27 cellular contexts compared by ENCODE assay signal in the genomic region with DNA sequence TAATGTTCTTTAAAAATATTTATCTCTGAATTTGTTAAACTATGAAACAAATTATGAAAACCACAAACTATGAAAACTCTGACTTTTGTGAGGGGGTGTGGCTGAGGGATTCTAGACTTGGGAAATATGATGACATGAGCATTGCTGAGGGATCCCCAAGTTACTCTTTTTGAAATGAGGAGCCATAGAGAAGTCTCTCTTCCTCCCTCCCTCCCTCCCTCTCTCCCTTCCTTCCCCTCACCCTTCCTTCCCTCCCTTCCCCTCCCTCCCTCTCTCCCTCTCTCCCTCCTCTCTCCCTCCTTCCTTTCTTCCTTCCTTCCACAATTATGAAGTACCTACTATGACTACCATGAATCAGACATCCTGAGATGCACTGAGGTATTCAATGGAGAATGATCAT.
"Had no signal": no experiment of that assay in that cellular context is flagged by ENCODE, and none has a peak within 500 bp of the region (broad histone marks: within the 10 kb centered on the region; RNA-seq: fewer than 3 reads in every experiment).

No MANE protein-coding gene starts in this region.

- H3K27me3 ChIP-seq: stomach, suprapubic skin, testis, thyroid gland, tibial artery, tibial nerve, transverse colon, upper lobe of left lung, upper lobe of right lung, vagina had no signal

- H3K36me3 ChIP-seq: stomach, suprapubic skin, thoracic aorta, thyroid gland, tibial artery, tibial nerve, transverse colon, upper lobe of left lung, upper lobe of right lung, uterus, vagina had no signal

- ATAC-seq: stimulated activated effector memory CD8-positive, alpha-beta T cell treated with anti-CD3 and anti-CD28 coated beads, Interleukin-12 subunit alpha, Interleukin-12 subunit beta, amount 100 ng/mL, for 72 hours; stimulated activated memory B cell treated with anti-CD40 and anti-IgM and Interleukin-4, amounts not matched to agents 10 μg/mL and 1 μg/mL and 100 μg/mL, for 72 hours; stimulated activated naive B cell treated with anti-CD40 and anti-IgM and Interleukin-4, amounts not matched to agents 10 μg/mL and 1 μg/mL and 100 μg/mL, for 72 hours; stimulated activated naive CD8-positive, alpha-beta T cell treated with anti-CD3 and anti-CD28 coated beads, Interleukin-15, amount 100 ng/mL, for 72 hours; stimulated activated naive CD8-positive, alpha-beta T cell treated with anti-CD3 and anti-CD28 coated beads, Interleukin-15, Interleukin-2, amounts not matched to agents 100 U/mL and 50 U/mL, for 24 hours; upper lobe of right lung had no signal

- H3K9me3 ChIP-seq: stomach, suprapubic skin, testis, thoracic aorta, thyroid gland, tibial artery, tibial nerve, transverse colon, upper lobe of left lung, upper lobe of right lung, uterus, vagina had no signal

- H3K4me1 ChIP-seq: stomach, suprapubic skin, testis, thyroid gland, tibial artery, tibial nerve, transverse colon, upper lobe of left lung, upper lobe of right lung, uterus, vagina had no signal

- DNase-seq: stimulated activated CD4-positive, alpha-beta T cell treated with anti-CD3 and anti-CD28 coated beads, Interleukin-2, amount 100 ng/mL, for 48 hours; stimulated activated CD4-positive, alpha-beta T cell treated with anti-CD3 and anti-CD28 coated beads, Interleukin-4, amount 100 ng/mL, for 1 hour; stimulated activated CD4-positive, alpha-beta T cell treated with anti-CD3 and anti-CD28 coated beads, Interleukin-4, amount 100 ng/mL, for 24 hours; stimulated activated CD4-positive, alpha-beta T cell treated with anti-CD3 and anti-CD28 coated beads, Interleukin-4, amount 100 ng/mL, for 4 hours; stimulated activated CD8-positive, alpha-beta memory T cell treated with anti-CD3 and anti-CD28 coated beads, Interleukin-4, amount 100 ng/mL, for 48 hours; stimulated activated naive B cell treated with anti-CD40 and anti-IgM and Interleukin-4, amounts not matched to agents 10 μg/mL and 1 μg/mL and 100 μg/mL, for 72 hours; stimulated activated naive CD4-positive, alpha-beta T cell; stimulated activated naive CD4-positive, alpha-beta T cell treated with Interleukin-2 at 50 U/mL for 16 hours; stimulated activated naive CD8-positive, alpha-beta T cell treated with anti-CD3 and anti-CD28 coated beads, Interleukin-15, amount 100 ng/mL, for 72 hours; stimulated activated naive CD8-positive, alpha-beta T cell treated with anti-CD3 and anti-CD28 coated beads, Interleukin-15, Interleukin-2, amounts not matched to agents 100 U/mL and 50 U/mL, for 24 hours; stomach; substantia nigra; testis; thyroid gland; tibial artery; transverse colon; trophoblast cell; upper lobe of left lung; upper lobe of right lung; uterus had no signal

- H3K27ac ChIP-seq: stomach, suprapubic skin, testis, thoracic aorta, thyroid gland, tibial artery, tibial nerve, transverse colon, upper lobe of left lung, upper lobe of right lung, uterus, vagina had no signal

- FAIRE-seq: urothelium cell line had no signal

- H3K4me3 ChIP-seq: stomach, suprapubic skin, testis, thoracic aorta, thyroid gland, tibial artery, tibial nerve, transverse colon, upper lobe of left lung, upper lobe of right lung, uterus, vagina had no signal
